In the genomic region with DNA sequence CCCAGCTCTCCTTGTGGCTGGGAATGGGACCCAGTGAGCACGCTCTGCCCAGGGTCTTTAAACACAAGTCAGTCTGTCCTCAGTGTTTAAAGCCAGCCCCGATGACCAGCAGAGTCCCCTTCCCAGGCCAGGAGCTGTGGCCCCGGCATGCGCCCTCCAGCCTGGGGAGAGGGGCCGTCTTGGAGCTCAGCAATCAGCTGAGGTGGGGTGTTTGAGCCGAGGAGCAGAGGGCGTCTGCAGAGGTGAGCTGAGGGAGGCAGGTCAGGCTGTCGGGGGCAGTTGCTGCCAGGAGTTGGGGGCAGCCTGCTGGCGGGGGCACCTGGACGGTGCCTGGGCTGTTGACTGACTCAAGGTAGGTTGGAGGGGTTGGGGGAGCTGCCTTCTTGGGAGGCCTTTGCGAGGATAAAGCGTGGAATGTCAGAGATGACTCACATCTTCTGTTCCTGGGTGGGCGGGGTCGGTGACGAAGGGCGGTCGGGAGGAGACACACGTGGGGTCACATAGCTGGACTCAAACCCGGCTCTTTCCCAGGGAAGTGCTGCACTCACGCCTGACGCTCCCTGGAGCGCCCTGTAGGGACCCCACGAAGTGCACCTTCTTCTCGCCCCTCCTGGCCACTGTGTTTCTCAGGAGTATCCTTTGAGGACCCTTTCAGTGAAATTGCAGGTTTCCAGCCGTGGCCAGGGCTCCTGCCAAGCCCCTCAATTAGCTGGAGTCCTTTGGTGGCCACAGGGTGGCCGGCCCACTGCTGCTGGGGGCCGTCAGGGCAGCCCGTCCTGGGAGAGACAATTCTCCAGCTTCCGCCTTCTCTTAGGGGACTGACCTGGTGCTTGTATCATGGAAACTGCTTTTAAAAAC, we compare ENCODE assay signal across 12 cellular contexts.
DNase-seq lines count a peak whose midpoint lies in the region; ATAC-seq and TF ChIP-seq lines count a peak whose summit lies in the region.
"Had no signal": no experiment of that assay in that cellular context is flagged by ENCODE, and none has a peak within 500 bp of the region (broad histone marks: within the 10 kb centered on the region; RNA-seq: fewer than 3 reads in every experiment).

No MANE protein-coding gene starts in this region.

- H3K27me3 ChIP-seq in Caco-2 (replicated peaks; ENCODE audit: control insufficient read depth, insufficient read depth, low read length) (no peaks in the 10 kb centered on the region), neuronal stem cell (ENCODE audit: control insufficient read depth in 3 of 3, insufficient read depth in 3 of 3, low read depth in 1 of 3, low read length in 3 of 3) (no peaks in the 10 kb centered on the region)
- H3K27me3 ChIP-seq: right atrium auricular region had no signal

- WGBS in neuronal stem cell (ENCODE audit: extremely low coverage in 2 of 2, insufficient read length in 2 of 2, insufficient replicate concordance in 1 of 2), 2 donors = no CpG with 5 or more reads among the region's 29 CpGs

- POLR2A ChIA-PET in Caco-2 (lab: Charles Lee) = no interaction called here
- POLR2A ChIA-PET in WTC11 (lab: Charles Lee) = no interaction called here

- H3K4me3 Mint-ChIP-seq in Caco-2 (ENCODE audit: unreplicated experiment) = peak overlapping the region; percentile 33
- H3K4me3 Mint-ChIP-seq in WTC11 = no peak overlapping the region
- H3K4me3 Mint-ChIP-seq: stimulated activated memory B cell treated with anti-CD40 and anti-IgM and Interleukin-4, amounts not matched to agents 10 μg/mL and 1 μg/mL and 100 μg/mL, for 72 hours had no signal

- H3K9me3 Mint-ChIP-seq in Caco-2 (ENCODE audit: unreplicated experiment) = peaks cover 18% of the 10 kb centered on the region
- H3K9me3 Mint-ChIP-seq in WTC11 = peaks cover 16% of the 10 kb centered on the region

- peak overlapping the region; percentile 66 for H3K4ac ChIP-seq in neuronal stem cell (ENCODE audit: low read length)

- H3K4me1 ChIP-seq in Caco-2 = peaks cover 60% of the 10 kb centered on the region
- peaks cover 9 to 20% of the 10 kb centered on the region in 2 donors for H3K4me1 ChIP-seq in neuronal stem cell (ENCODE audit: control insufficient read depth in 2 of 2, insufficient read depth in 1 of 2, low read depth in 1 of 2, low read length in 2 of 2)

- H2BK15ac ChIP-seq in neuronal stem cell (ENCODE audit: low read length) = peak overlapping the region; percentile 94

- H3K4me3 ChIP-seq in Caco-2 (ENCODE audit: low read depth, low read length) = no peak overlapping the region
- no peak overlapping the region for H3K4me3 ChIP-seq in neuronal stem cell (ENCODE audit: low read length in 2 of 2)
- H3K4me3 ChIP-seq: coronary artery, right atrium auricular region had no signal

- no peaks in the 10 kb centered on the region for H3K27me3 Mint-ChIP-seq in Caco-2 (ENCODE audit: insufficient read depth, unreplicated experiment)
- H3K27me3 Mint-ChIP-seq in WTC11 (ENCODE audit: low read depth) = no peaks in the 10 kb centered on the region; the same call in 1 of the 2 replicates

- intact Hi-C loops in Caco-2 (cut with micrococcal nuclease; ENCODE audit: unreplicated experiment) = loop anchor here (5.0 kb wide), 1 partner anchor 307 kb away; no protein-coding TSS in a partner anchor

- H3K36me3 Mint-ChIP-seq in Caco-2 (ENCODE audit: insufficient read depth, unreplicated experiment) (peaks cover 31% of the 10 kb centered on the region), WTC11 (peaks cover 8% of the 10 kb centered on the region)
- H3K36me3 Mint-ChIP-seq: stimulated activated memory B cell treated with anti-CD40 and anti-IgM and Interleukin-4, amounts not matched to agents 10 μg/mL and 1 μg/mL and 100 μg/mL, for 72 hours had no signal

- peak overlapping the region; percentile 55 for H3K23ac ChIP-seq in neuronal stem cell (ENCODE audit: low read depth, low read length, poor library complexity)

- DNase-seq in Caco-2 (peak; percentile 73 to 89), M059J (ENCODE audit: low read depth) (peak; percentile 90), dermis blood vessel endothelial cell (peak; percentile 81), neuronal stem cell (ENCODE audit: low spot score) (no peak), WTC11 (ENCODE audit: low spot score) (no peak), NOMO-1 treated with dmso at 0.1 percent for 144 hours (lab: John Stamatoyannopoulos, UW; ENCODE audit: unreplicated experiment) (no peak)
- no peak for DNase-seq in activated effector memory CD4-positive, alpha-beta T cell treated with anti-CD3 and anti-CD28 coated beads, Interleukin-2, amount 50 U/mL, for 16 hours
- DNase-seq: OCI-M1 had no signal

- no peak overlapping the region for H3K27ac ChIP-seq in neuronal stem cell (replicated peaks; ENCODE audit: low read length)
- H3K27ac ChIP-seq: coronary artery had no signal

- no peak overlapping the region for H4K91ac ChIP-seq in neuronal stem cell (ENCODE audit: low read depth, low read length, poor library complexity)

- H3K14ac ChIP-seq in neuronal stem cell (ENCODE audit: low read length) = peak overlapping the region; percentile 71

- peak overlapping the region; percentile 17 for H4K8ac ChIP-seq in neuronal stem cell (ENCODE audit: low read depth, low read length)

- H2BK120ac ChIP-seq in neuronal stem cell (ENCODE audit: low read depth, low read length) = peak overlapping the region; percentile 87

- BruUV-seq in Caco-2 (replicated peaks; lab: Mats Ljungman, UMichigan) = no TSS peak

- peak overlapping the region; percentile 82 for H2BK5ac ChIP-seq in neuronal stem cell (ENCODE audit: low read length)

- peaks cover 35% of the 10 kb centered on the region for H3K4me1 Mint-ChIP-seq in Caco-2 (ENCODE audit: low read depth, unreplicated experiment)
- no peaks in the 10 kb centered on the region for H3K4me1 Mint-ChIP-seq in WTC11

- H2AK5ac ChIP-seq in neuronal stem cell (ENCODE audit: low read depth, low read length) = peak overlapping the region; percentile 99

- peaks cover 10% of the 10 kb centered on the region for H3K79me1 ChIP-seq in neuronal stem cell (ENCODE audit: low read depth, low read length)

- no peak overlapping the region for H3K4me2 ChIP-seq in neuronal stem cell (ENCODE audit: insufficient read depth, low read length, poor library complexity, severe bottlenecking)

- H2BK12ac ChIP-seq in neuronal stem cell (ENCODE audit: low read length) = peak overlapping the region; percentile 58

- H3K9me3 ChIP-seq in Caco-2 = no peaks in the 10 kb centered on the region
- H3K9me3 ChIP-seq in neuronal stem cell (replicated peaks in 1 of 2; ENCODE audit: control insufficient read depth in 2 of 2, insufficient read depth in 1 of 2, low read depth in 1 of 2, low read length in 2 of 2) = peaks cover 0 to 6% of the 10 kb centered on the region in 2 donors
- H3K9me3 ChIP-seq: right atrium auricular region had no signal

- H2AFZ ChIP-seq in neuronal stem cell (ENCODE audit: low read length) = no peak overlapping the region

- H3K27ac Mint-ChIP-seq in Caco-2 (ENCODE audit: unreplicated experiment) (peak overlapping the region; percentile 88), WTC11 (no peak overlapping the region)
- H3K27ac Mint-ChIP-seq: stimulated activated memory B cell treated with anti-CD40 and anti-IgM and Interleukin-4, amounts not matched to agents 10 μg/mL and 1 μg/mL and 100 μg/mL, for 72 hours had no signal

- CTCF ChIA-PET in Caco-2 (lab: Charles Lee) (interaction anchor here (1.5 to 1.6 kb wide), 2 partner anchors 30 to 305 kb away, joined by 5 read pairs; no protein-coding TSS in a partner anchor), WTC11 (lab: Charles Lee) (no interaction called here)

- H3K36me3 ChIP-seq in Caco-2 (ENCODE audit: control insufficient read depth, insufficient read depth, low read length) (no peaks in the 10 kb centered on the region), neuronal stem cell (replicated peaks in 1 of 2; ENCODE audit: control insufficient read depth in 2 of 2, insufficient read depth in 2 of 2, low read length in 2 of 2) (no peaks in the 10 kb centered on the region)
- H3K36me3 ChIP-seq: right atrium auricular region had no signal

- no peak overlapping the region for H3K9ac ChIP-seq in neuronal stem cell (ENCODE audit: low read depth, low read length, poor library complexity)

- ATAC-seq in WTC11 (no peak), HG02970 (IDR thresholded peaks at IDR 0.05; ENCODE audit: low FRiP score, unreplicated experiment) (no peak)
- ATAC-seq: stimulated activated memory B cell treated with anti-CD40 and anti-IgM and Interleukin-4, amounts not matched to agents 10 μg/mL and 1 μg/mL and 100 μg/mL, for 72 hours had no signal

- TF ChIP-seq CTCF in Caco-2 (IDR thresholded peaks at IDR 0.05; ENCODE audit: insufficient read depth in 1 of 2, low read depth in 1 of 2, low read length in 1 of 2, severe bottlenecking in 1 of 2, unreplicated experiment in 1 of 2) (no peak), WTC11 (IDR thresholded peaks at IDR 0.05) (no peak)

- peak overlapping the region; percentile 90 for H3K18ac ChIP-seq in neuronal stem cell (ENCODE audit: low read length)

TF ChIP-seq in WTC11, 78 proteins besides CTCF, POLR2A, EP300 and RAD21 (continues in another document):
- TF ChIP-seq, protein P1, sequence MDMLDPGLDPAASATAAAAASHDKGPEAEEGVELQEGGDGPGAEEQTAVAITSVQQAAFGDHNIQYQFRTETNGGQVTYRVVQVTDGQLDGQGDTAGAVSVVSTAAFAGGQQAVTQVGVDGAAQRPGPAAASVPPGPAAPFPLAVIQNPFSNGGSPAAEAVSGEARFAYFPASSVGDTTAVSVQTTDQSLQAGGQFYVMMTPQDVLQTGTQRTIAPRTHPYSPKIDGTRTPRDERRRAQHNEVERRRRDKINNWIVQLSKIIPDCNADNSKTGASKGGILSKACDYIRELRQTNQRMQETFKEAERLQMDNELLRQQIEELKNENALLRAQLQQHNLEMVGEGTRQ (CRISPR knock-in tag; IDR thresholded peaks at IDR 0.05) = no peak
- no peak for TF ChIP-seq EMX1 (CRISPR knock-in tag; IDR thresholded peaks at IDR 0.05)

Comparison
In these comparisons a context has a peak if more than half of its experiments do, and no peak if none do; other contexts are left out.
1. DNase-seq: peak in Caco-2 (2 of 2), M059J (single experiment) and dermis blood vessel endothelial cell (single experiment); none in neuronal stem cell (single experiment), WTC11 (single experiment), NOMO-1 treated with dmso at 0.1 percent for 144 hours (single experiment) and activated effector memory CD4-positive, alpha-beta T cell treated with anti-CD3 and anti-CD28 coated beads, Interleukin-2, amount 50 U/mL, for 16 hours (single experiment).